ENCODE assay signal across 31 cellular contexts in genomic region chr19:16531380-16531669, GRCh38. TPM values are rescaled to one million over a fixed set of nuclear protein-coding genes. Genes with fewer than 3 reads are reported as not detected.
"Had no signal": no experiment of that assay in that cellular context is flagged by ENCODE, and none has a peak within 500 bp of the region (broad histone marks: within the 10 kb centered on the region; RNA-seq: fewer than 3 reads in every experiment).

No MANE protein-coding gene starts in this region.

- H2AFZ ChIP-seq: hepatocyte had no signal

- DNase-seq: dermis blood vessel endothelial cell; effector memory CD4-positive, alpha-beta T cell; foreskin keratinocyte; heart left ventricle; kidney; mesenchymal stem cell; mucosa of descending colon; naive B cell; sigmoid colon; spleen; stimulated activated CD4-positive, alpha-beta T cell treated with anti-CD3 and anti-CD28 coated beads, Interleukin-2, amount 100 ng/mL, for 48 hours; stimulated activated naive CD4-positive, alpha-beta T cell treated with Interleukin-2 at 50 U/mL for 16 hours had no signal

- FAIRE-seq: endothelial cell of umbilical vein, kidney, urothelium cell line had no signal

- H3K4me3 Mint-ChIP-seq: mesothelial cell of epicardium; naive B cell; natural killer cell treated with Interleukin-12 subunit alpha and Interleukin-12 subunit beta and Interleukin-15 and Interleukin-18, amount 100 ng/mL, for 72 hours; neural crest cell had no signal

- H3K27me3 Mint-ChIP-seq: naive B cell; natural killer cell treated with Interleukin-12 subunit alpha and Interleukin-12 subunit beta and Interleukin-15 and Interleukin-18, amount 100 ng/mL, for 72 hours had no signal

- H3K9me3 Mint-ChIP-seq: mesothelial cell of epicardium; naive B cell; natural killer cell treated with Interleukin-12 subunit alpha and Interleukin-12 subunit beta and Interleukin-15 and Interleukin-18, amount 100 ng/mL, for 72 hours; neural crest cell had no signal

- H3K4me1 Mint-ChIP-seq: neural crest cell had no signal

- H3K27me3 ChIP-seq: esophagus muscularis mucosa, foreskin keratinocyte, gastroesophageal sphincter, heart left ventricle, hepatocyte, right atrium auricular region, sigmoid colon, spleen, tibial nerve, upper lobe of left lung had no signal

- H3K4me2 ChIP-seq: hepatocyte had no signal

- H3K27ac Mint-ChIP-seq: mesothelial cell of epicardium; natural killer cell treated with Interleukin-12 subunit alpha and Interleukin-12 subunit beta and Interleukin-15 and Interleukin-18, amount 100 ng/mL, for 72 hours had no signal

- H3K27ac ChIP-seq: coronary artery, esophagus muscularis mucosa, foreskin keratinocyte, gastroesophageal sphincter, heart left ventricle, hepatocyte, prostate gland, right atrium auricular region, sigmoid colon, spleen, thoracic aorta, tibial nerve, upper lobe of left lung had no signal

- H3K4me1 ChIP-seq: esophagus muscularis mucosa, foreskin keratinocyte, gastroesophageal sphincter, heart left ventricle, prostate gland, right atrium auricular region, sigmoid colon, spleen, tibial nerve, upper lobe of left lung had no signal

- ATAC-seq: foreskin keratinocyte; gastroesophageal sphincter; heart left ventricle; mucosa of descending colon; natural killer cell treated with Interleukin-12 subunit alpha and Interleukin-12 subunit beta and Interleukin-15 and Interleukin-18, amount 100 ng/mL, for 72 hours had no signal

- H3K9me3 ChIP-seq: esophagus muscularis mucosa, gastroesophageal sphincter, heart left ventricle, mucosa of descending colon, prostate gland, right atrium auricular region, sigmoid colon, spleen, thoracic aorta, tibial nerve, upper lobe of left lung had no signal

- H3K4me3 ChIP-seq: coronary artery, esophagus muscularis mucosa, gastroesophageal sphincter, heart left ventricle, hepatocyte, lung, mucosa of descending colon, prostate gland, right atrium auricular region, sigmoid colon, spleen, thoracic aorta, tibial nerve, upper lobe of left lung had no signal

RNA-seq across cellular contexts. Expression of gene CALR3, which starts 35.4 kb away (rescaled TPM):
- total RNA-seq: dermis blood vessel endothelial cell; endothelial cell of umbilical vein; epithelial cell of proximal tubule; esophagus muscularis mucosa; fibroblast of lung; foreskin keratinocyte; gastroesophageal sphincter; heart left ventricle; hepatocyte; kidney; left lobe of liver; lung; mesothelial cell of epicardium; mucosa of descending colon; natural killer cell treated with Interleukin-12 subunit alpha and Interleukin-12 subunit beta and Interleukin-15 and Interleukin-18, amount 100 ng/mL, for 72 hours; neural crest cell; osteocyte; right atrium auricular region; sigmoid colon; spleen; thoracic aorta; tibial nerve; upper lobe of left lung had no signal
- polyA plus RNA-seq: endothelial cell of umbilical vein, fibroblast of lung, heart left ventricle, hepatocyte, sigmoid colon had no signal
